In genomic region chr10:78215645-78216044, GRCh38 we compare ENCODE assay signal across 8 cellular contexts.
DNase-seq lines count a peak whose midpoint lies in the region; ATAC-seq and TF ChIP-seq lines count a peak whose summit lies in the region.

No MANE protein-coding gene starts in this region.

- ATAC-seq in HG03442 (IDR thresholded peaks at IDR 0.05; ENCODE audit: unreplicated experiment) (peak; percentile 55), right cardiac atrium (peak; percentile 83 to 84), HG02870 (IDR thresholded peaks at IDR 0.05; ENCODE audit: unreplicated experiment) (no peak), HG03520 (IDR thresholded peaks at IDR 0.05; ENCODE audit: unreplicated experiment) (no peak)

- H3K9me3 ChIP-seq in adrenal gland (replicated peaks in 1 of 3) (no peaks in the 10 kb centered on the region), right cardiac atrium (ENCODE audit: control insufficient read depth, low read length) (no peaks in the 10 kb centered on the region), stomach (no peaks in the 10 kb centered on the region)

- TF ChIP-seq EP300 in stomach (IDR thresholded peaks at IDR 0.05): no peak

- TF ChIP-seq CTCF in adrenal gland (IDR thresholded peaks at IDR 0.05): no peak
- TF ChIP-seq CTCF in stomach (IDR thresholded peaks at IDR 0.05): no peak

- intact Hi-C loops in adrenal gland (cut with DNase I): loop anchor here in 1 of 2 donors (10.0 kb wide), 1 partner anchor 979 kb away; no protein-coding TSS in a partner anchor
- intact Hi-C loops in right cardiac atrium (cut with DNase I): loop anchor here in 2 of 4 donors (10.0 kb wide), 2 partner anchors 89 to 979 kb away; no protein-coding TSS in a partner anchor
- intact Hi-C loops in stomach (cut with DNase I; ENCODE audit: low total_unique reads): no loop called here

- H3K36me3 ChIP-seq in adrenal gland (replicated peaks in 1 of 2) (no peaks in the 10 kb centered on the region), stomach (no peaks in the 10 kb centered on the region)

- H3K27me3 ChIP-seq in adrenal gland: no peaks in the 10 kb centered on the region
- H3K27me3 ChIP-seq in right cardiac atrium (ENCODE audit: control insufficient read depth, insufficient read depth): no peaks in the 10 kb centered on the region
- peaks cover 0 to 15% (median 3%) of the 10 kb centered on the region in 3 donors for H3K27me3 ChIP-seq in stomach

- H3K4me1 ChIP-seq in adrenal gland (replicated peaks in 1 of 2) (peaks cover 0 to 16% of the 10 kb centered on the region in 2 donors), right cardiac atrium (ENCODE audit: control insufficient read depth, insufficient read depth, low read length) (peaks cover 12% of the 10 kb centered on the region), stomach (peaks cover 10 to 49% (median 30%) of the 10 kb centered on the region in 4 donors)

- TF ChIP-seq POLR2A in adrenal gland (IDR thresholded peaks at IDR 0.05) (no peak), stomach (IDR thresholded peaks at IDR 0.05) (no peak)

- peak; percentile 36 to 87 (median 52) for DNase-seq in adrenal gland
- DNase-seq in right cardiac atrium: peak; percentile 81 to 91 (median 89)
- DNase-seq in stomach: no peak
- DNase-seq in GM19238 (ENCODE audit: insufficient read length, low spot score): no peak
- no peak for DNase-seq in CD1c-positive myeloid dendritic cell (ENCODE audit: extremely low spot score)

- peak overlapping the region in 2 of 5 donors; percentile 48 to 65 for H3K27ac ChIP-seq in adrenal gland
- H3K27ac ChIP-seq in right cardiac atrium (ENCODE audit: low read length): peak overlapping the region; percentile 62
- peak overlapping the region in 4 of 5 donors; percentile 38 to 77 (median 44) for H3K27ac ChIP-seq in stomach

- WGBS in adrenal gland, 4 donors: 54 to 64% (median 60%) methylated on average over 8 to 12 of the region's 12 CpGs
- WGBS in right cardiac atrium: 5% methylated on average over 12 of the region's 12 CpGs
- 36 to 59% (median 56%) methylated on average over 2 to 12 of the region's 12 CpGs for WGBS in stomach, 5 donors

- no peak overlapping the region for H3K4me3 ChIP-seq in adrenal gland
- no peak overlapping the region for H3K4me3 ChIP-seq in right cardiac atrium (ENCODE audit: low read length)
- no peak overlapping the region for H3K4me3 ChIP-seq in stomach

Comparison
In these comparisons a context has a peak if more than half of its experiments do, and no peak if none do; other contexts are left out.
1. ATAC-seq: peak in HG03442 (single experiment) and right cardiac atrium (2 of 2); none in HG02870 (single experiment) and HG03520 (single experiment).
2. DNase-seq: peak in adrenal gland (7 of 7) and right cardiac atrium (3 of 3); none in stomach (single experiment), GM19238 (single experiment) and CD1c-positive myeloid dendritic cell (single experiment).